Comparison of ENCODE assay signal across 21 cellular contexts in genomic region chr7:15462721-15463389, GRCh38.
DNase-seq lines count a peak whose midpoint lies in the region; ATAC-seq and TF ChIP-seq lines count a peak whose summit lies in the region.
"Had no signal": no experiment of that assay in that cellular context is flagged by ENCODE, and none has a peak within 500 bp of the region (broad histone marks: within the 10 kb centered on the region; RNA-seq: fewer than 3 reads in every experiment).

No MANE protein-coding gene starts in this region.

- peaks cover 5 to 26% (median 12%) of the 10 kb centered on the region in 6 donors for H3K9me3 Mint-ChIP-seq in immature natural killer cell

- H3K4me3 Mint-ChIP-seq in immature natural killer cell, result no peak overlapping the region

- H2AFZ ChIP-seq in osteoblast (ENCODE audit: low read length), result peak overlapping the region; percentile 4

- TF ChIP-seq CTCF in osteoblast (IDR thresholded peaks at IDR 0.05; ENCODE audit: extremely low read depth, low read depth, low read length), result no peak

- ATAC-seq in HG03196 (IDR thresholded peaks at IDR 0.05; ENCODE audit: unreplicated experiment), result no peak
- ATAC-seq: GM12878, HepG2 had no signal

- H3K36me3 Mint-ChIP-seq in immature natural killer cell, result no peaks in the 10 kb centered on the region

- peaks cover 0 to 2% (median under 1%) of the 10 kb centered on the region in 3 donors for H3K27me3 Mint-ChIP-seq in immature natural killer cell (ENCODE audit: low read depth in 3 of 3)

- H3K36me3 ChIP-seq in osteoblast (ENCODE audit: insufficient read depth, low read length) (no peaks in the 10 kb centered on the region), H7 (replicated peaks; ENCODE audit: control insufficient read depth, insufficient read depth, low read length) (no peaks in the 10 kb centered on the region)
- H3K36me3 ChIP-seq: SJSA1 had no signal

- H3K4me3 ChIP-seq in osteoblast (ENCODE audit: insufficient read depth, low read length) (no peak overlapping the region), H7 (ENCODE audit: insufficient read depth, low read depth, low read length) (no peak overlapping the region)
- H3K4me3 ChIP-seq: GM12878, SJSA1 had no signal

- peaks cover 57% of the 10 kb centered on the region for H3K4me1 ChIP-seq in osteoblast (ENCODE audit: insufficient read depth, low read length)
- H3K4me1 ChIP-seq: SJSA1 had no signal

- H3K4me1 Mint-ChIP-seq in immature natural killer cell, result no peaks in the 10 kb centered on the region

- no peaks in the 10 kb centered on the region for H4K20me1 ChIP-seq in osteoblast (ENCODE audit: insufficient read depth, low read length)

- no peak overlapping the region for H3K4me2 ChIP-seq in osteoblast (ENCODE audit: insufficient read depth, low read length)

- H3K27me3 ChIP-seq in osteoblast (ENCODE audit: insufficient read depth, low read length), result no peaks in the 10 kb centered on the region
- H3K27me3 ChIP-seq in H7 (ENCODE audit: control insufficient read depth, insufficient read depth, low read length), result no peaks in the 10 kb centered on the region
- H3K27me3 ChIP-seq: SJSA1 had no signal

- H3K27ac ChIP-seq in osteoblast (ENCODE audit: low read depth, low read length), result peak overlapping the region; percentile 50
- H3K27ac ChIP-seq: C4-2B, SJSA1 had no signal

- no peaks in the 10 kb centered on the region for H3K79me2 ChIP-seq in osteoblast (ENCODE audit: insufficient read depth, low read length)

- H3K27ac Mint-ChIP-seq in immature natural killer cell, result no peak overlapping the region

- no peaks in the 10 kb centered on the region for H3K9me3 ChIP-seq in osteoblast (ENCODE audit: low read depth, low read length)
- H3K9me3 ChIP-seq: SJSA1 had no signal

- DNase-seq in EL (peak; percentile 25), NCI-H226 (peak; percentile 45), dermis blood vessel endothelial cell (peak; percentile 51), osteoblast (ENCODE audit: insufficient read length, low spot score, missing footprints) (no peak), immature natural killer cell (no peak), H7 (no peak), SHP77 (lab: John Stamatoyannopoulos, UW) (no peak)
- DNase-seq: COR-L47, DMS153, GOT3, Kasumi-1, NCI-H1417, NCI-H1930, NCI-H524, RPMI8226, SW 1271 had no signal

Comparison
In these comparisons a context has a peak if more than half of its experiments do, and no peak if none do; other contexts are left out.
1. DNase-seq: peak in EL (single experiment), NCI-H226 (single experiment) and dermis blood vessel endothelial cell (single experiment); none in osteoblast (single experiment), immature natural killer cell (0 of 3), H7 (single experiment) and SHP77 (0 of 2).